In genomic region chr22:39554170-39554569, GRCh38 we compare ENCODE assay signal across 3 cellular contexts.
"Had no signal": no experiment of that assay in that cellular context is flagged by ENCODE, and none has a peak within 500 bp of the region (broad histone marks: within the 10 kb centered on the region; RNA-seq: fewer than 3 reads in every experiment).

No MANE protein-coding gene starts in this region.

- DNase-seq: GDM1, GF-D8 had no signal

- H3K4me3 ChIP-seq: GM12878 had no signal
